ENCODE assay signal across 1 cellular context in the genomic region with DNA sequence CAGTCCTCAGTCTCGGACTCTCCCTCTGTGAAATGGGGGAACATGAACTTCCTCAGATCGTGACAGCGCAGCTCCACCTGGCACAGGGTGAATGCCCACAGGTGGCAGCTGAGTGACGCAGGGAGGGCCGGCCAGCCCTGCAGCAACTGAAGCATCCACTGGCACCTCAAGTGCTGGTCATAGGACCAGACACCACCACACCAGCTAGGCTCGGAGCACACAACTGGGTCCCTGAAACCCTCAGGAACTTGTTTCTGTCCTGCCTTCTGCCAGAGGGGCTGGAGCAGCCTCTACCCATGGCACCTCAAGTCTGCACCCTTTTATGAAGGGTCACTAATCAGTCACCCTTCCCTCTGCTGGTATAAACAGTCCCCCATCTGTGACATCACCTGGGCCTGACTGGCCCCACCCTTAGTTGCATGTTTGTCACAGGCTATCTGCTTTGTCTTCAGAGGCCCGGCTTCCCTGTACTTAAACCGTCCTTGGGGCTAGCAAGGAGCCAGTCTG.
A peak's percentile ranks its signal among the peaks of the same experiment; 100 is the strongest.
TF ChIP-seq lines count a peak whose summit lies in the region.

No MANE protein-coding gene starts in this region.

TF ChIP-seq in K562, 482 proteins besides CTCF, POLR2A, EP300 and RAD21 (continued from another document):
- TF ChIP-seq KAT7 (CRISPR knock-in tag; IDR thresholded peaks at IDR 0.05; ENCODE audit: borderline replicate concordance) = 0 out of 2 replicates have a peak, but pooled peaks have one; percentile 63
- no peak for TF ChIP-seq NR1H2 (CRISPR knock-in tag; IDR thresholded peaks at IDR 0.05)
